In genomic region chr5:150656191-150657132, GRCh38 we compare ENCODE assay signal across 8 cellular contexts. TPM values are rescaled to one million over a fixed set of nuclear protein-coding genes. Genes with fewer than 3 reads are reported as not detected.
A peak's percentile ranks its signal among the peaks of the same experiment; 100 is the strongest.
DNase-seq lines count a peak whose midpoint lies in the region; ATAC-seq and TF ChIP-seq lines count a peak whose summit lies in the region.

No MANE protein-coding gene starts in this region.

- TF ChIP-seq CTCF in activated B cell treated with CpG ODN at 0.5 μM for 24 hours (IDR thresholded peaks at IDR 0.05) (peak; percentile 23), left lung (IDR thresholded peaks at IDR 0.05) (peak; percentile 53 to 70)

- no peaks in the 10 kb centered on the region for H3K27me3 ChIP-seq in left lung

- peaks cover 16% of the 10 kb centered on the region for H3K4me1 Mint-ChIP-seq in activated B cell treated with CpG ODN at 0.5 μM for 24 hours
- H3K4me1 Mint-ChIP-seq in central memory CD8-positive, alpha-beta T cell = peaks cover 9% of the 10 kb centered on the region

- H3K27ac Mint-ChIP-seq in activated B cell treated with CpG ODN at 0.5 μM for 24 hours = no peak overlapping the region
- peak overlapping the region; percentile 90 for H3K27ac Mint-ChIP-seq in central memory CD8-positive, alpha-beta T cell (ENCODE audit: low read depth)

- H3K27ac ChIP-seq in left lung = peak overlapping the region; percentile 7 to 45

- no peaks in the 10 kb centered on the region for H3K36me3 ChIP-seq in left lung

- no peaks in the 10 kb centered on the region for H3K9me3 ChIP-seq in left lung

- CTCF ChIA-PET in activated B cell treated with CpG ODN at 0.5 μM for 24 hours (lab: Charles Lee) = interaction anchor here (1.0 to 7.3 kb wide), 4 partner anchors 30 to 195 kb away, joined by 3 to 122 read pairs (median 3); no protein-coding TSS in a partner anchor

- peak overlapping the region; percentile 81 for H3K4me3 Mint-ChIP-seq in activated B cell treated with CpG ODN at 0.5 μM for 24 hours
- peak overlapping the region; percentile 73 for H3K4me3 Mint-ChIP-seq in central memory CD8-positive, alpha-beta T cell

- no peaks in the 10 kb centered on the region for H3K9me3 Mint-ChIP-seq in activated B cell treated with CpG ODN at 0.5 μM for 24 hours
- no peaks in the 10 kb centered on the region for H3K9me3 Mint-ChIP-seq in central memory CD8-positive, alpha-beta T cell

- ATAC-seq in HG02884 (IDR thresholded peaks at IDR 0.05; ENCODE audit: unreplicated experiment) (peak; percentile 64), activated B cell treated with CpG ODN at 0.5 μM for 24 hours (ENCODE audit: low read depth) (peak; percentile 93), left lung (peak; percentile 83)
- peak; percentile 84 for ATAC-seq in central memory CD8-positive, alpha-beta T cell (replicated peaks; ENCODE audit: extremely low read depth, poor library complexity, severe bottlenecking)

- no peaks in the 10 kb centered on the region for H3K36me3 Mint-ChIP-seq in activated B cell treated with CpG ODN at 0.5 μM for 24 hours (ENCODE audit: low read depth)
- peaks cover 2% of the 10 kb centered on the region for H3K36me3 Mint-ChIP-seq in central memory CD8-positive, alpha-beta T cell (ENCODE audit: insufficient read depth)

- no peaks in the 10 kb centered on the region for H3K27me3 Mint-ChIP-seq in activated B cell treated with CpG ODN at 0.5 μM for 24 hours
- H3K27me3 Mint-ChIP-seq in central memory CD8-positive, alpha-beta T cell = peaks cover 6% of the 10 kb centered on the region

- peak overlapping the region; percentile 35 to 37 for H3K4me3 ChIP-seq in left lung

- peaks cover 4 to 11% of the 10 kb centered on the region in 2 donors for H3K4me1 ChIP-seq in left lung

- POLR2A ChIA-PET in activated B cell treated with CpG ODN at 0.5 μM for 24 hours (lab: Charles Lee) = interaction anchor here (0.7 to 2.5 kb wide), 8 partner anchors 30 to 245 kb away, joined by 3 to 12 read pairs (median 4); partner anchors contain the start of genes DCTN4 and RBM22

- DNase-seq in DMS 273 (lab: John Stamatoyannopoulos, UW; ENCODE audit: unreplicated experiment) (peak; percentile 90), DMS 273 treated with DMSO at 0.1 percent for 48 hours (lab: John Stamatoyannopoulos, UW) (no peak), NCI-H2081 treated with DMSO at 0.1 percent for 48 hours (lab: John Stamatoyannopoulos, UW) (peak; percentile 14), activated B cell treated with CpG ODN at 0.5 μM for 24 hours (peak; percentile 84), left lung (peak; percentile 65 to 91)
- peak; percentile 70 to 76 for DNase-seq in central memory CD8-positive, alpha-beta T cell (ENCODE audit: low spot score in 2 of 2)
- DNase-seq in stimulated activated CD4-positive, alpha-beta T cell treated with anti-CD3 and anti-CD28 coated beads, Interleukin-4, amount 100 ng/mL, for 24 hours = peak; percentile 62

- intact Hi-C loops in activated B cell treated with CpG ODN at 0.5 μM for 24 hours (cut with micrococcal nuclease) (loop anchor here (1.0 to 2.0 kb wide), 5 partner anchors 30 to 197 kb away; partner anchors contain the start of gene RBM22), left lung (cut with DNase I) (loop anchor here in 1 of 2 donors (5.0 kb wide), 1 partner anchor 199 kb away; no protein-coding TSS in a partner anchor)

RNA-seq across cellular contexts. Expression of gene MYOZ3, which starts 4.6 kb away (rescaled TPM):
- total RNA-seq in activated B cell treated with CpG ODN at 0.5 μM for 24 hours (0.18 TPM in 1 of 2 replicates, not detected in the other), left lung (1 to 10 TPM in 1 of 2 donors, under 1 TPM in 1; 0.79 to 3.1 TPM)

RNA-seq across cellular contexts. Expression of gene SYNPO, which starts 16.0 kb away (rescaled TPM):
- total RNA-seq in activated B cell treated with CpG ODN at 0.5 μM for 24 hours = 49.2 and 49.3 TPM in 2 replicates
- total RNA-seq in left lung = 100 to 1,000 TPM in 1 of 2 donors, 10 to 100 TPM in 1; 80.4 to 114 TPM

RNA-seq across cellular contexts. Expression of gene RBM22, which starts 44.4 kb away (rescaled TPM):
- 74.0 and 74.1 TPM in 2 replicates for total RNA-seq in activated B cell treated with CpG ODN at 0.5 μM for 24 hours
- 10 to 100 TPM; 36.4 to 48.1 TPM for total RNA-seq in left lung
